30 cellular contexts compared by ENCODE assay signal in genomic region chr20:15287331-15287730, GRCh38.
"Had no signal": no experiment of that assay in that cellular context is flagged by ENCODE, and none has a peak within 500 bp of the region (broad histone marks: within the 10 kb centered on the region; RNA-seq: fewer than 3 reads in every experiment).

No MANE protein-coding gene starts in this region.

- ATAC-seq: activated naive CD4-positive, alpha-beta T cell treated with anti-CD3 and anti-CD28 coated beads, Interleukin-2, amount 50 U/mL, for 72 hours; activated T-cell treated with anti-CD3 and anti-CD28 coated beads, Interleukin-2, amount 50 U/mL, for 72 hours had no signal

- H3K27me3 Mint-ChIP-seq: activated CD4-positive, alpha-beta memory T cell treated with anti-CD3 and anti-CD28 coated beads, Interleukin-2, amount 10 ng/mL, durations not matched to agents 7 days and 5 days; activated CD4-positive, alpha-beta T cell treated with anti-CD3 and anti-CD28 coated beads, Interleukin-2, amount 10 ng/mL, durations not matched to agents 7 days and 5 days; activated naive CD4-positive, alpha-beta T cell treated with anti-CD3 and anti-CD28 coated beads, Interleukin-2, amount 10 ng/mL, durations not matched to agents 7 days and 5 days; activated naive CD8-positive, alpha-beta T cell treated with anti-CD3 and anti-CD28 coated beads, Interleukin-2, amount 10 ng/mL, durations not matched to agents 7 days and 5 days; activated T-cell treated with anti-CD3 and anti-CD28 coated beads, Interleukin-2, amount 50 U/mL, for 24 hours; brain had no signal

- H3K27me3 ChIP-seq: ascending aorta, breast epithelium, cardiac muscle cell, colonic mucosa, esophagus squamous epithelium had no signal

- H3K36me3 Mint-ChIP-seq: activated naive CD4-positive, alpha-beta T cell treated with anti-CD3 and anti-CD28 coated beads, Interleukin-2, amount 10 ng/mL, durations not matched to agents 7 days and 5 days; activated naive CD8-positive, alpha-beta T cell treated with anti-CD3 and anti-CD28 coated beads, Interleukin-2, amount 10 ng/mL, durations not matched to agents 7 days and 5 days had no signal

- H3K4me3 ChIP-seq: ascending aorta, breast epithelium, cardiac muscle cell, colonic mucosa, esophagus squamous epithelium had no signal

- H3K4me1 Mint-ChIP-seq: activated CD4-positive, alpha-beta memory T cell treated with anti-CD3 and anti-CD28 coated beads, Interleukin-2, amount 10 ng/mL, durations not matched to agents 7 days and 5 days; activated CD4-positive, alpha-beta T cell treated with anti-CD3 and anti-CD28 coated beads, Interleukin-2, amount 10 ng/mL, durations not matched to agents 7 days and 5 days; activated naive CD4-positive, alpha-beta T cell treated with anti-CD3 and anti-CD28 coated beads, Interleukin-2, amount 10 ng/mL, durations not matched to agents 7 days and 5 days; activated naive CD8-positive, alpha-beta T cell treated with anti-CD3 and anti-CD28 coated beads, Interleukin-2, amount 10 ng/mL, durations not matched to agents 7 days and 5 days had no signal

- H3K27ac Mint-ChIP-seq: activated CD4-positive, alpha-beta memory T cell treated with anti-CD3 and anti-CD28 coated beads, Interleukin-2, amount 10 ng/mL, durations not matched to agents 7 days and 5 days; activated CD4-positive, alpha-beta T cell treated with anti-CD3 and anti-CD28 coated beads, Interleukin-2, amount 10 ng/mL, durations not matched to agents 7 days and 5 days; activated naive CD4-positive, alpha-beta T cell treated with anti-CD3 and anti-CD28 coated beads, Interleukin-2, amount 10 ng/mL, durations not matched to agents 7 days and 5 days; activated naive CD4-positive, alpha-beta T cell treated with anti-CD3 and anti-CD28 coated beads, Interleukin-2, amount 50 U/mL, for 72 hours; activated naive CD8-positive, alpha-beta T cell treated with anti-CD3 and anti-CD28 coated beads, Interleukin-2, amount 10 ng/mL, durations not matched to agents 7 days and 5 days; activated T-cell treated with anti-CD3 and anti-CD28 coated beads, Interleukin-2, amount 50 U/mL, for 24 hours; activated T-cell treated with anti-CD3 and anti-CD28 coated beads, Interleukin-2, amount 50 U/mL, for 72 hours; brain had no signal

- H3K9me3 ChIP-seq: ascending aorta, breast epithelium, colonic mucosa, esophagus squamous epithelium had no signal

- FAIRE-seq: endometrium, endothelial cell of umbilical vein had no signal

- H3K27ac ChIP-seq: ascending aorta, breast epithelium, cardiac muscle cell, colonic mucosa, epithelial cell of prostate, esophagus squamous epithelium had no signal

- H3K36me3 ChIP-seq: ascending aorta, breast epithelium, cardiac muscle cell, colonic mucosa, esophagus squamous epithelium had no signal

- H3K4me1 ChIP-seq: ascending aorta, breast epithelium, colonic mucosa, esophagus squamous epithelium had no signal

- DNase-seq: activated CD4-positive, alpha-beta memory T cell treated with anti-CD3 and anti-CD28 coated beads, Interleukin-2, amount 10 ng/mL, durations not matched to agents 7 days and 5 days; activated CD4-positive, alpha-beta T cell treated with anti-CD3 and anti-CD28 coated beads for 4 hours; activated CD4-positive, alpha-beta T cell treated with anti-CD3 and anti-CD28 coated beads, Interleukin-2, amount 10 ng/mL, durations not matched to agents 7 days and 5 days; activated CD4-positive, alpha-beta T cell treated with anti-CD3 and anti-CD28 coated beads, Interleukin-2, amount 50 U/mL, for 4 hours; activated CD4-positive, CD25-positive, alpha-beta regulatory T cell; activated CD4-positive, CD25-positive, alpha-beta regulatory T cell treated with anti-CD3 and anti-CD28 coated beads, Interleukin-2, amount 50 U/mL, for 72 hours; activated CD8-positive, alpha-beta memory T cell treated with anti-CD3 and anti-CD28 coated beads, Interleukin-2, amount 50 U/mL, for 48 hours; activated gamma-delta T cell; activated naive CD4-positive, alpha-beta T cell; activated naive CD4-positive, alpha-beta T cell treated with anti-CD3 and anti-CD28 coated beads, Interleukin-2, amount 10 ng/mL, durations not matched to agents 7 days and 5 days; activated naive CD8-positive, alpha-beta T cell treated with anti-CD3 and anti-CD28 coated beads, Interleukin-2, amount 10 ng/mL, durations not matched to agents 7 days and 5 days; activated T-cell treated with anti-CD3 and anti-CD28 coated beads for 4 hours; activated T-cell treated with anti-CD3 and anti-CD28 coated beads, Interleukin-2, amount 50 U/mL, for 24 hours; activated T-cell treated with anti-CD3 and anti-CD28 coated beads, Interleukin-2, amount 50 U/mL, for 72 hours; central memory CD4-positive, alpha-beta T cell; cerebellar nuclear complex; colonic mucosa; effector CD8-positive, alpha-beta T cell; esophagus squamous epithelium; foreskin melanocyte; head of caudate nucleus; hippocampal formation had no signal

- H3K4me3 Mint-ChIP-seq: activated CD4-positive, alpha-beta memory T cell treated with anti-CD3 and anti-CD28 coated beads, Interleukin-2, amount 10 ng/mL, durations not matched to agents 7 days and 5 days; activated CD4-positive, alpha-beta T cell treated with anti-CD3 and anti-CD28 coated beads, Interleukin-2, amount 10 ng/mL, durations not matched to agents 7 days and 5 days; activated naive CD4-positive, alpha-beta T cell treated with anti-CD3 and anti-CD28 coated beads, Interleukin-2, amount 10 ng/mL, durations not matched to agents 7 days and 5 days; activated naive CD8-positive, alpha-beta T cell treated with anti-CD3 and anti-CD28 coated beads, Interleukin-2, amount 10 ng/mL, durations not matched to agents 7 days and 5 days; activated T-cell treated with anti-CD3 and anti-CD28 coated beads, Interleukin-2, amount 50 U/mL, for 24 hours; activated T-cell treated with anti-CD3 and anti-CD28 coated beads, Interleukin-2, amount 50 U/mL, for 72 hours; brain had no signal
